8 cellular contexts compared by ENCODE assay signal in the genomic region with DNA sequence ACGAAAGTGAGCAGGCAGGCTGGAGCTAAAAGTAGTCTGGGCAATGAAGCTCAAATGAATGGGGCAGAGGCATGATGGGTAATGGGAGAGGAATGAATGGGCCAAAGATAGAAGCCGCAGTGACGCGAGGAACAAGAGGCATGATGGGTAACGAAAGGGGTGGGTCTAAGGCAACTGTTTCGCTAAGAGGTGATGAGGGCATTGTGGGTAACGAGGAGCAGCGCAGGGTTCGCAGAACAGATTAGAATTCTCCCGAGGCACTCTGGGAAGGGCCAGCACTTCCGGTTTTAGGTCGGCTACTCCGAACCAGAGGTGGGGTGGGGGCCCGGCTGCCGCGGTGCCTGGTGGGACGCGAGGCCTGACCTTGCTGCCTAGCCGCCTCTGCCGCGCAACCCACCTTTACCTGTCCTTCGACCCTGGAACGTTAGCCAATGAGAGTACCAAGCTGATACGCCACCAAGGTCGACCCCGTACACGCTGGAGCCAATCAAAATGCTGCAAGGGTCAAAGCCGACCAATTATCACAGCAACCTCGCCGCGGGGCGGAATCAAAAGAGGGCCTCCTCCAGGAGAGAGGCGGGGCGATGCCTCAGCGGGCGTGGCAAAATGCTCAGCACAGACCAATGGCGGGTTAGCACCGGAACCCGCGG. TPM values are rescaled to one million over a fixed set of nuclear protein-coding genes. Genes with fewer than 3 reads are reported as not detected.
DNase-seq lines count a peak whose midpoint lies in the region; ATAC-seq and TF ChIP-seq lines count a peak whose summit lies in the region.

No MANE protein-coding gene starts in this region.

- H3K4me3 ChIP-seq in HUES64 (ENCODE audit: low read length) (peak overlapping the region; percentile 57), foreskin fibroblast (ENCODE audit: low read depth in 1 of 2, low read length in 2 of 2) (peak overlapping the region; percentile 49 to 68), vagina (peak overlapping the region; percentile 65 to 87)

- CTCF ChIA-PET in activated naive CD4-positive, alpha-beta T cell treated with anti-CD3 and anti-CD28 coated beads for 36 hours (lab: Charles Lee) = interaction anchor here (0.6 to 1.0 kb wide), 2 partner anchors 40 to 44 kb away, joined by 3 to 6 read pairs; partner anchors contain the start of gene NECTIN2

- peak overlapping the region; percentile 85 for H3K4me3 Mint-ChIP-seq in activated naive CD4-positive, alpha-beta T cell treated with anti-CD3 and anti-CD28 coated beads for 36 hours
- H3K4me3 Mint-ChIP-seq in natural killer cell treated with Interleukin-12 subunit alpha and Interleukin-12 subunit beta and Interleukin-15 and Interleukin-18, amount 100 ng/mL, for 72 hours = peak overlapping the region; percentile 89

- peaks cover 33% of the 10 kb centered on the region for H3K36me3 Mint-ChIP-seq in activated naive CD4-positive, alpha-beta T cell treated with anti-CD3 and anti-CD28 coated beads for 36 hours (ENCODE audit: low read depth)
- peaks cover 5% of the 10 kb centered on the region for H3K36me3 Mint-ChIP-seq in natural killer cell treated with Interleukin-12 subunit alpha and Interleukin-12 subunit beta and Interleukin-15 and Interleukin-18, amount 100 ng/mL, for 72 hours

- intact Hi-C loops in activated naive CD4-positive, alpha-beta T cell treated with anti-CD3 and anti-CD28 coated beads for 36 hours (cut with micrococcal nuclease) = loop anchor here (1.0 to 2.0 kb wide), 10 partner anchors 24 to 796 kb away; partner anchors contain the start of genes APOC1, BLOC1S3, CLASRP and CLPTM1
- intact Hi-C loops in vagina (cut with DNase I) = loop anchor here (5.0 kb wide), 2 partner anchors 202 to 287 kb away; partner anchors contain the start of genes BLOC1S3, PPP1R37 and TRAPPC6A

- H3K9me3 ChIP-seq in HUES64 (ENCODE audit: insufficient read depth, low read depth, low read length) (no peaks in the 10 kb centered on the region), vagina (no peaks in the 10 kb centered on the region)

- H3K4me1 ChIP-seq in HUES64 (ENCODE audit: insufficient read depth, low read length) (peaks cover 6% of the 10 kb centered on the region; the same call in 1 of the 2 replicates), vagina (peaks cover 29% of the 10 kb centered on the region)

- H3K9ac ChIP-seq in HUES64 (ENCODE audit: low read depth, low read length) = peak overlapping the region; percentile 72

- H3K36me3 ChIP-seq in HUES64 (ENCODE audit: insufficient read depth, low read length) = peaks cover 60% of the 10 kb centered on the region
- H3K36me3 ChIP-seq in vagina = peaks cover 0 to 35% of the 10 kb centered on the region in 2 donors

- H3K9me3 Mint-ChIP-seq in activated naive CD4-positive, alpha-beta T cell treated with anti-CD3 and anti-CD28 coated beads for 36 hours = peaks cover 2% of the 10 kb centered on the region
- H3K9me3 Mint-ChIP-seq in natural killer cell treated with Interleukin-12 subunit alpha and Interleukin-12 subunit beta and Interleukin-15 and Interleukin-18, amount 100 ng/mL, for 72 hours = no peaks in the 10 kb centered on the region

- H3K27me3 Mint-ChIP-seq in activated naive CD4-positive, alpha-beta T cell treated with anti-CD3 and anti-CD28 coated beads for 36 hours (ENCODE audit: low read depth) = no peaks in the 10 kb centered on the region
- H3K27me3 Mint-ChIP-seq in natural killer cell treated with Interleukin-12 subunit alpha and Interleukin-12 subunit beta and Interleukin-15 and Interleukin-18, amount 100 ng/mL, for 72 hours = no peaks in the 10 kb centered on the region

- TF ChIP-seq CTCF in foreskin fibroblast (IDR thresholded peaks at IDR 0.05; ENCODE audit: low read depth, low read length) (no peak), vagina (IDR thresholded peaks at IDR 0.05) (no peak)

- ATAC-seq in GM21576 (IDR thresholded peaks at IDR 0.05; ENCODE audit: unreplicated experiment) = peak; percentile 75
- peak; percentile 89 to 91 for ATAC-seq in natural killer cell treated with Interleukin-12 subunit alpha and Interleukin-12 subunit beta and Interleukin-15 and Interleukin-18, amount 100 ng/mL, for 72 hours

- peak in 1 of 2 donors; percentile 40 for TF ChIP-seq POLR2A in vagina (IDR thresholded peaks at IDR 0.05)

- peak overlapping the region; percentile 94 for H3K27ac Mint-ChIP-seq in activated naive CD4-positive, alpha-beta T cell treated with anti-CD3 and anti-CD28 coated beads for 36 hours
- H3K27ac Mint-ChIP-seq in natural killer cell treated with Interleukin-12 subunit alpha and Interleukin-12 subunit beta and Interleukin-15 and Interleukin-18, amount 100 ng/mL, for 72 hours = peak overlapping the region; percentile 81 to 88

- H3K27me3 ChIP-seq in HUES64 (ENCODE audit: insufficient read depth, low read length) (no peaks in the 10 kb centered on the region), vagina (no peaks in the 10 kb centered on the region)

- peak; percentile 100 for DNase-seq in GDM1 (lab: John Stamatoyannopoulos, UW)
- peak; percentile 100 for DNase-seq in NOMO-1 treated with DMSO at 0.1 percent for 48 hours (lab: John Stamatoyannopoulos, UW; ENCODE audit: unreplicated experiment)
- DNase-seq in activated naive CD4-positive, alpha-beta T cell treated with anti-CD3 and anti-CD28 coated beads for 36 hours = peak; percentile 100
- peak; percentile 98 to 100 for DNase-seq in foreskin fibroblast
- DNase-seq in natural killer cell treated with Interleukin-12 subunit alpha and Interleukin-12 subunit beta and Interleukin-15 and Interleukin-18, amount 100 ng/mL, for 72 hours (ENCODE audit: low spot score) = peak; percentile 100
- peak; percentile 100 for DNase-seq in vagina (ENCODE audit: extremely low spot score in 2 of 2)

- under 1% methylated on average over 40 of the region's 40 CpGs for WGBS in HUES64

- peak overlapping the region; percentile 89 for H3K27ac ChIP-seq in HUES64 (ENCODE audit: low read depth, low read length)
- H3K27ac ChIP-seq in vagina = peak overlapping the region; percentile 83

- H3K4me1 Mint-ChIP-seq in activated naive CD4-positive, alpha-beta T cell treated with anti-CD3 and anti-CD28 coated beads for 36 hours (ENCODE audit: low read depth) = peaks cover 37% of the 10 kb centered on the region
- peaks cover 31 to 33% of the 10 kb centered on the region in 2 donors for H3K4me1 Mint-ChIP-seq in natural killer cell treated with Interleukin-12 subunit alpha and Interleukin-12 subunit beta and Interleukin-15 and Interleukin-18, amount 100 ng/mL, for 72 hours (ENCODE audit: low read depth in 2 of 2)

RNA-seq across cellular contexts. Expression of gene TOMM40, which starts 0.6 kb away (rescaled TPM):
- 123 TPM for polyA plus RNA-seq in HUES64 (2013, experiment 1 of 2)
- polyA plus RNA-seq in HUES64 (2013, experiment 2 of 2) = 106 TPM
- total RNA-seq in activated naive CD4-positive, alpha-beta T cell treated with anti-CD3 and anti-CD28 coated beads for 36 hours = 10 to 100 TPM; 72.6 to 75.0 TPM
- total RNA-seq in natural killer cell treated with Interleukin-12 subunit alpha and Interleukin-12 subunit beta and Interleukin-15 and Interleukin-18, amount 100 ng/mL, for 72 hours = 100 to 1,000 TPM; 119 to 240 TPM
- 31.4 TPM for total RNA-seq in vagina

RNA-seq across cellular contexts. Expression of gene APOE, which starts 15.1 kb away (rescaled TPM):
- polyA plus RNA-seq in HUES64 (2013, experiment 1 of 2) = 379 TPM
- polyA plus RNA-seq in HUES64 (2013, experiment 2 of 2) = 368 TPM
- total RNA-seq in activated naive CD4-positive, alpha-beta T cell treated with anti-CD3 and anti-CD28 coated beads for 36 hours = 1 to 10 TPM in 1 of 2 experiments, under 1 TPM in 1; 0.72 to 1.1 TPM
- 1 to 10 TPM; 1.5 to 1.6 TPM for total RNA-seq in natural killer cell treated with Interleukin-12 subunit alpha and Interleukin-12 subunit beta and Interleukin-15 and Interleukin-18, amount 100 ng/mL, for 72 hours
- 170 TPM for total RNA-seq in vagina

RNA-seq across cellular contexts. Expression of gene APOC1, which starts 23.9 kb away (rescaled TPM):
- 64.5 TPM for polyA plus RNA-seq in HUES64 (2013, experiment 1 of 2)
- polyA plus RNA-seq in HUES64 (2013, experiment 2 of 2) = 68.9 TPM
- total RNA-seq in activated naive CD4-positive, alpha-beta T cell treated with anti-CD3 and anti-CD28 coated beads for 36 hours = 1 to 10 TPM; 1.2 to 1.3 TPM
- total RNA-seq in natural killer cell treated with Interleukin-12 subunit alpha and Interleukin-12 subunit beta and Interleukin-15 and Interleukin-18, amount 100 ng/mL, for 72 hours = not detected
- 14.5 TPM for total RNA-seq in vagina

RNA-seq across cellular contexts. Expression of gene NECTIN2, which starts 44.4 kb away (rescaled TPM):
- polyA plus RNA-seq in HUES64 (2013, experiment 1 of 2) = 104 TPM
- polyA plus RNA-seq in HUES64 (2013, experiment 2 of 2) = 113 TPM
- 1 to 10 TPM in 1 of 2 experiments, under 1 TPM in 1; 0.88 to 1.1 TPM for total RNA-seq in activated naive CD4-positive, alpha-beta T cell treated with anti-CD3 and anti-CD28 coated beads for 36 hours
- 1 to 10 TPM; 1.3 to 1.6 TPM for total RNA-seq in natural killer cell treated with Interleukin-12 subunit alpha and Interleukin-12 subunit beta and Interleukin-15 and Interleukin-18, amount 100 ng/mL, for 72 hours
- total RNA-seq in vagina = 72.9 TPM

RNA-seq across cellular contexts. Expression of gene APOC4, which starts 51.5 kb away (rescaled TPM):
- not detected for polyA plus RNA-seq in HUES64 (2013, experiment 1 of 2)
- not detected for polyA plus RNA-seq in HUES64 (2013, experiment 2 of 2)
- not detected for total RNA-seq in activated naive CD4-positive, alpha-beta T cell treated with anti-CD3 and anti-CD28 coated beads for 36 hours
- not detected for total RNA-seq in natural killer cell treated with Interleukin-12 subunit alpha and Interleukin-12 subunit beta and Interleukin-15 and Interleukin-18, amount 100 ng/mL, for 72 hours
- total RNA-seq in vagina = not detected

Comparison
In these comparisons a context has a peak if more than half of its experiments do, and no peak if none do; other contexts are left out.
1. Peak in every context shown above with its lines: DNase-seq, ATAC-seq, H3K4me3 ChIP-seq and H3K27ac ChIP-seq.
2. RNA of gene APOE, which starts 15.1 kb away (total RNA-seq): 170 TPM in vagina (single experiment); 1.5 to 1.6 TPM in natural killer cell treated with Interleukin-12 subunit alpha and Interleukin-12 subunit beta and Interleukin-15 and Interleukin-18, amount 100 ng/mL, for 72 hours and 0.72 to 1.1 TPM in activated naive CD4-positive, alpha-beta T cell treated with anti-CD3 and anti-CD28 coated beads for 36 hours; every median in the first group is over 10 times any median in the second.